ENCODE assay signal across 8 cellular contexts in the genomic region with DNA sequence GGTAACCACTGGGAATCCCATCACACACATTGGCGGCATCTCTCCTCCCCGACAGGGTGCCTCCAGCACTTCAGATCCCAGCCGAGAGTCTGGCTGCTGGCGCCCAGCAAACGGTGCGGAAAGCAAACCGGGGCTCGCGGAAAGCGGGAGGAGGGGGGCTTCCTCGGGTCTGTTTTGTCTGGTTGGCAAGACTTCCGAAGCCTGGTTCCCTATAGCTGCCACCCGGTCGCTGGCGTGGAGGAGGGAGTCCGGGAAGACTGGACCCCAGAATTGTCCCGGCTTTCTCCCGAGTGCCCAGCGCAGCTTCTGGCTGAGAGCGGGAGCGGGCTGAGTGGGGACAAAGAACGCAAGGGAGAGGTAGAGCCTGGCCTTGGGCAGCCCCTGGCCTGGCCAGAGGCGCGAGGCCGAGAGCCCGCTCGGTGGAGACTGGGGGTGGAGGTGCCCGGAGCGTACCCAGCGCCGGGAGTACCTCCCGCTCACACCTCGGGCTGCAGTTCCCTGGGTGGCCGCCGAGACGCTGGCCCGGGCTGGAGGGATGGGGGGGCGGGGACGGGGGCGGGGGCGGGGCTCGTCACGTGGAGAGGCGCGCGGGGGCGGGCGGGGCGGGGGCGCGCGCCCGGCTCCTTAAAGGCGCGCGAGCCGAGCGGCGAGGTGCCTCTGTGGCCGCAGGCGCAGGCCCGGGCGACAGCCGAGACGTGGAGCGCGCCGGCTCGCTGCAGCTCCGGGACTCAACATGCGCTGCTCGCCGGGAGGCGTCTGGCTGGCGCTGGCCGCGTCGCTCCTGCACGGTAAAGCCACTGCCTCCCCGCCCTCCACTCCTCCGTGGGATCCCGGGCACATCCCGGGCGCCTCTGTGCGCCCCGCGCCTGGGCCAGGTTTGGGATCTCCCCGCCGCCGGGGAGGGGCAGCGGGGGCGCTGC. TPM values are rescaled to one million over a fixed set of nuclear protein-coding genes. Genes with fewer than 3 reads are reported as not detected.
DNase-seq lines count a peak whose midpoint lies in the region; ATAC-seq and TF ChIP-seq lines count a peak whose summit lies in the region.

CHRNA7 (plus strand) TSS at position 654 of the 920 bp plus-strand sequence; CDS start at position 734, 80 bp downstream.

- no peaks in the 10 kb centered on the region for H3F3A ChIP-seq in PC-3 (ENCODE audit: low read length, unreplicated experiment)

- DNase-seq in ACHN (peak; percentile 41), GM12864 (ENCODE audit: low read depth) (no peak), PC-3 (peak; percentile 31), caudate nucleus (lab: John Stamatoyannopoulos, UW) (peak in 50 of 61 donors; percentile 15 to 86 (median 43)), kidney glomerular epithelial cell (lab: John Stamatoyannopoulos, UW) (peak; percentile 7)
- DNase-seq in stimulated activated CD4-positive, alpha-beta T cell treated with anti-CD3 and anti-CD28 coated beads, Interleukin-4, amount 100 ng/mL, for 48 hours (ENCODE audit: low read depth in 2 of 2), result peak; percentile 3 to 23

- H3K36me3 ChIP-seq in PC-3 (ENCODE audit: low read depth, low read length), result no peaks in the 10 kb centered on the region

- no TSS peak for BruUV-seq in PC-3 (replicated peaks; lab: Mats Ljungman, UMichigan)

- in situ Hi-C loops in ACHN (cut with HindIII; ENCODE audit: low pct_ligation_motif_present, low pct_unique_long_range_greater_than_20kb, low sequenced_read_pairs), result no loop called here

- no peaks in the 10 kb centered on the region for H4K20me1 ChIP-seq in PC-3 (ENCODE audit: low read length)

- H3K79me2 ChIP-seq in PC-3 (ENCODE audit: low read length), result no peaks in the 10 kb centered on the region

- POLR2A ChIA-PET in PC-3 (lab: Charles Lee; ENCODE audit: unreplicated experiment), result no interaction called here

- H3K4me1 ChIP-seq in PC-3 (ENCODE audit: insufficient read depth, low read length), result no peaks in the 10 kb centered on the region

- no peak within 1 kb of the TSS for H3K9ac ChIP-seq in PC-3 (ENCODE audit: low read length)

- H3K27ac ChIP-seq in PC-3 (ENCODE audit: low read length) (no peak within 1 kb of the TSS), caudate nucleus (ENCODE audit: low read depth, low read length) (no peak within 1 kb of the TSS)

- no peaks in the 10 kb centered on the region for H3K9me3 ChIP-seq in PC-3 (ENCODE audit: low read length)

- no peaks in the 10 kb centered on the region for H3K9me2 ChIP-seq in PC-3 (replicated peaks; ENCODE audit: low read length)

- peaks cover 70% of the 10 kb centered on the region for H3K27me3 ChIP-seq in PC-3 (ENCODE audit: low read length)

- peak within 1 kb of the TSS; percentile 28; the same call in 1 of the 2 replicates for H2AFZ ChIP-seq in PC-3 (ENCODE audit: low read length)

- CTCF ChIA-PET in PC-3 (lab: Charles Lee), result no interaction called here

- intact Hi-C loops in PC-3 (cut with micrococcal nuclease), result no loop called here

- H3K4me3 ChIP-seq in GM12864 (ENCODE audit: low read depth, low read length), result peak within 1 kb of the TSS; percentile 44
- H3K4me3 ChIP-seq in PC-3 (ENCODE audit: low read length), result peak within 1 kb of the TSS; percentile 53; the same call in 1 of the 2 replicates

- peak within 1 kb of the TSS; percentile 69 for H3K4me2 ChIP-seq in PC-3 (ENCODE audit: low read length)

- peak; percentile 30 for TF ChIP-seq CTCF in GM12864 (IDR thresholded peaks at IDR 0.05; ENCODE audit: low read depth, low read length, missing control alignments)
- TF ChIP-seq CTCF in PC-3 (conservative IDR thresholded peaks at IDR 0.05; ENCODE audit: low read depth, low read length), result no peak

- peak; percentile 68 for ATAC-seq in HG03439 (IDR thresholded peaks at IDR 0.05; ENCODE audit: unreplicated experiment)
- peak; percentile 88 for ATAC-seq in PC-3
- no peak for ATAC-seq in GM18870 (IDR thresholded peaks at IDR 0.05; ENCODE audit: unreplicated experiment)

RNA-seq across cellular contexts. Expression of gene CHRNA7, which starts in this region (rescaled TPM):
- total RNA-seq in PC-3 (2014; rRNA removed), result 0.73 and 1.0 TPM in 2 replicates
